In genomic region chr22:39746600-39747262, GRCh38 we compare ENCODE assay signal across 19 cellular contexts.
DNase-seq lines count a peak whose midpoint lies in the region; ATAC-seq and TF ChIP-seq lines count a peak whose summit lies in the region.
"Had no signal": no experiment of that assay in that cellular context is flagged by ENCODE, and none has a peak within 500 bp of the region (broad histone marks: within the 10 kb centered on the region; RNA-seq: fewer than 3 reads in every experiment).

No MANE protein-coding gene starts in this region.

- H3K27me3 ChIP-seq in CD4-positive, alpha-beta T cell (ENCODE audit: control insufficient read depth, insufficient read depth, low read length): no peaks in the 10 kb centered on the region
- no peaks in the 10 kb centered on the region; the same call in 1 of the 2 replicates for H3K27me3 ChIP-seq in H9 (ENCODE audit: insufficient read depth, low read length)

- no peak overlapping the region for H2AK5ac ChIP-seq in H9 (ENCODE audit: insufficient read length, low read length)

- peaks cover 35% of the 10 kb centered on the region for H3K4me1 Mint-ChIP-seq in activated CD4-positive, alpha-beta T cell treated with anti-CD3 and anti-CD28 coated beads for 36 hours
- peaks cover 30% of the 10 kb centered on the region for H3K4me1 Mint-ChIP-seq in CD4-positive, alpha-beta T cell (ENCODE audit: low read depth)
- H3K4me1 Mint-ChIP-seq in naive B cell (peaks cover 17 to 28% (median 18%) of the 10 kb centered on the region in 3 donors), H9 (no peaks in the 10 kb centered on the region)
- H3K4me1 Mint-ChIP-seq: nephron progenitor cell had no signal

- no peaks in the 10 kb centered on the region for H3K9me3 ChIP-seq in CD4-positive, alpha-beta T cell (ENCODE audit: control insufficient read depth, low read length)
- H3K9me3 ChIP-seq in H9 (ENCODE audit: control insufficient read depth, low read depth, low read length): no peaks in the 10 kb centered on the region
- H3K9me3 ChIP-seq: adrenal gland, left lung, sigmoid colon, upper lobe of right lung had no signal

- no peak overlapping the region for H3K23ac ChIP-seq in H9 (ENCODE audit: insufficient read length, low read depth, low read length)

- no peak overlapping the region for H3T11ph ChIP-seq in H9 (ENCODE audit: low read length)

- no peak overlapping the region for H3K27ac ChIP-seq in CD4-positive, alpha-beta T cell (ENCODE audit: low read depth, low read length)
- no peak overlapping the region for H3K27ac ChIP-seq in H9 (ENCODE audit: insufficient read length, low read depth, low read length)
- H3K27ac ChIP-seq: adrenal gland, coronary artery, heart right ventricle, left lung, sigmoid colon, upper lobe of right lung had no signal

- intact Hi-C loops in activated CD4-positive, alpha-beta T cell treated with anti-CD3 and anti-CD28 coated beads for 36 hours (cut with DNase I, micrococcal nuclease): loop anchor here in 1 of 2 experiments (10.0 kb wide), 1 partner anchor 158 kb away; the partner anchor contains the start of gene GRAP2
- intact Hi-C loops in CD4-positive, alpha-beta T cell (cut with DNase I, micrococcal nuclease): no loop called here

- H3K4me3 Mint-ChIP-seq in activated CD4-positive, alpha-beta T cell treated with anti-CD3 and anti-CD28 coated beads for 36 hours: no peak overlapping the region
- H3K4me3 Mint-ChIP-seq in CD4-positive, alpha-beta T cell: no peak overlapping the region
- H3K4me3 Mint-ChIP-seq in naive B cell (peak overlapping the region in 3 of 8 donors; percentile 27 to 44 (median 31)), H9 (no peak overlapping the region)
- H3K4me3 Mint-ChIP-seq: nephron progenitor cell had no signal

- no peaks in the 10 kb centered on the region for H3K79me2 ChIP-seq in H9 (ENCODE audit: insufficient read depth, low read length)

- no peak overlapping the region for H2BK15ac ChIP-seq in H9 (ENCODE audit: low read depth, low read length)

- H3K36me3 Mint-ChIP-seq in activated CD4-positive, alpha-beta T cell treated with anti-CD3 and anti-CD28 coated beads for 36 hours (ENCODE audit: low read depth): no peaks in the 10 kb centered on the region
- H3K36me3 Mint-ChIP-seq in CD4-positive, alpha-beta T cell (ENCODE audit: low read depth): no peaks in the 10 kb centered on the region
- H3K36me3 Mint-ChIP-seq in naive B cell (peaks cover 0 to under 1% of the 10 kb centered on the region in 2 donors), H9 (ENCODE audit: insufficient read depth in 1 of 3, low read depth in 3 of 3) (no peaks in the 10 kb centered on the region)

- H3K9ac ChIP-seq in H9 (ENCODE audit: extremely low read depth, insufficient read length, low read length): no peak overlapping the region

- CTCF ChIA-PET in activated CD4-positive, alpha-beta T cell treated with anti-CD3 and anti-CD28 coated beads for 36 hours (lab: Charles Lee): interaction anchor here (0.9 to 1.8 kb wide), 2 partner anchors 9 to 16 kb away, joined by 4 read pairs; no protein-coding TSS in a partner anchor
- CTCF ChIA-PET in CD4-positive, alpha-beta T cell (lab: Charles Lee): no interaction called here

- H3K9me3 Mint-ChIP-seq in activated CD4-positive, alpha-beta T cell treated with anti-CD3 and anti-CD28 coated beads for 36 hours (ENCODE audit: low read depth): no peaks in the 10 kb centered on the region
- no peaks in the 10 kb centered on the region for H3K9me3 Mint-ChIP-seq in CD4-positive, alpha-beta T cell
- H3K9me3 Mint-ChIP-seq in naive B cell (peaks cover 0 to 4% (median 0%) of the 10 kb centered on the region in 7 donors), H9 (no peaks in the 10 kb centered on the region; a peak in 1 of 5 replicates)

- H4K8ac ChIP-seq in H9 (replicated peaks; ENCODE audit: insufficient read length, low read depth, low read length): no peak overlapping the region

- no peak overlapping the region for H4K91ac ChIP-seq in H9 (ENCODE audit: insufficient read length, low read depth, low read length)

- POLR2A ChIA-PET in activated CD4-positive, alpha-beta T cell treated with anti-CD3 and anti-CD28 coated beads for 36 hours (lab: Charles Lee): no interaction called here
- POLR2A ChIA-PET in CD4-positive, alpha-beta T cell (lab: Charles Lee): interaction anchor here (1.3 kb wide), 1 partner anchor 145 kb away, joined by 6 read pairs; no protein-coding TSS in a partner anchor

- no peaks in the 10 kb centered on the region for H3K27me3 Mint-ChIP-seq in activated CD4-positive, alpha-beta T cell treated with anti-CD3 and anti-CD28 coated beads for 36 hours
- no peaks in the 10 kb centered on the region for H3K27me3 Mint-ChIP-seq in CD4-positive, alpha-beta T cell
- H3K27me3 Mint-ChIP-seq in naive B cell (peaks cover under 1 to 4% (median 3%) of the 10 kb centered on the region in 3 donors), H9 (ENCODE audit: low read depth) (peaks cover 25% of the 10 kb centered on the region)

- H3K4me1 ChIP-seq in H9 (ENCODE audit: insufficient read depth, low read length): no peaks in the 10 kb centered on the region
- H3K4me1 ChIP-seq: adrenal gland, heart right ventricle, left lung, sigmoid colon, upper lobe of right lung had no signal

- no peak overlapping the region for H3K27ac Mint-ChIP-seq in activated CD4-positive, alpha-beta T cell treated with anti-CD3 and anti-CD28 coated beads for 36 hours
- peak overlapping the region; percentile 18 for H3K27ac Mint-ChIP-seq in CD4-positive, alpha-beta T cell
- H3K27ac Mint-ChIP-seq in naive B cell (peak overlapping the region in 4 of 6 donors; percentile 0 to 54 (median 34)), H9 (no peak overlapping the region)
- H3K27ac Mint-ChIP-seq: nephron progenitor cell had no signal

- H3K23me2 ChIP-seq in H9 (ENCODE audit: insufficient read length, low read depth, low read length, poor library complexity, severe bottlenecking): no peaks in the 10 kb centered on the region

- H3K14ac ChIP-seq in H9 (ENCODE audit: insufficient read depth, low read length): no peak overlapping the region

- H2BK12ac ChIP-seq in H9 (ENCODE audit: insufficient read length, low read depth, low read length): no peak overlapping the region

- H2BK5ac ChIP-seq in H9 (ENCODE audit: insufficient read length, low read length): no peak overlapping the region

- TF ChIP-seq CTCF in CD4-positive, alpha-beta T cell (IDR thresholded peaks at IDR 0.05): no peak
- TF ChIP-seq CTCF in H9 (conservative IDR thresholded peaks at IDR 0.05): no peak

- no peak overlapping the region for H3K4ac ChIP-seq in H9 (ENCODE audit: low read depth, low read length)

- no peak overlapping the region for H4K5ac ChIP-seq in H9 (ENCODE audit: insufficient read length, low read depth, low read length)

- H3K56ac ChIP-seq in H9 (ENCODE audit: insufficient read length, low read depth, low read length): no peak overlapping the region

- H3K18ac ChIP-seq in H9 (ENCODE audit: insufficient read length, low read depth, low read length): no peak overlapping the region

- peak; percentile 46 for DNase-seq in activated CD4-positive, alpha-beta T cell treated with anti-CD3 and anti-CD28 coated beads for 36 hours
- DNase-seq in activated CD4-positive, alpha-beta T cell treated with anti-CD3 and anti-CD28 coated beads for 1 hour: no peak
- peak in 2 of 10 experiments; percentile 10 for DNase-seq in CD4-positive, alpha-beta T cell
- DNase-seq in activated CD4-positive, alpha-beta T cell treated with anti-CD3 and anti-CD28 coated beads, Interleukin-2, amount 50 U/mL, for 48 hours: peak; percentile 9 to 12
- no peak for DNase-seq in naive B cell
- no peak for DNase-seq in occipital lobe (lab: John Stamatoyannopoulos, UW)
- DNase-seq in H9: no peak
- DNase-seq: adrenal gland, Calu3, heart right ventricle, left lung, NCI-H510A, nephron progenitor cell, sigmoid colon, T-helper 9 cell, upper lobe of right lung had no signal

- no peak overlapping the region for H2BK120ac ChIP-seq in H9 (ENCODE audit: low read depth, low read length, poor library complexity, severe bottlenecking)

- H3K79me1 ChIP-seq in H9 (ENCODE audit: insufficient read depth, low read depth, low read length, poor library complexity, severe bottlenecking): no peaks in the 10 kb centered on the region

- no CpG with 5 or more reads among the region's 3 CpGs for WGBS in H9 (ENCODE audit: extremely low coverage, insufficient read length, low lambda C conversion rate)

- H4K20me1 ChIP-seq in H9 (ENCODE audit: control insufficient read depth, insufficient read depth, insufficient read length): no peaks in the 10 kb centered on the region

- peak; percentile 34 for ATAC-seq in activated CD4-positive, alpha-beta T cell treated with anti-CD3 and anti-CD28 coated beads for 36 hours
- peak; percentile 14 for ATAC-seq in CD4-positive, alpha-beta T cell (ENCODE audit: poor library complexity)
- ATAC-seq in naive B cell (ENCODE audit: low read depth in 2 of 2): no peak
- no peak for ATAC-seq in HG03571 (IDR thresholded peaks at IDR 0.05; ENCODE audit: unreplicated experiment)
- ATAC-seq: heart right ventricle, HepG2, left lung, upper lobe of right lung had no signal

- H2BK20ac ChIP-seq in H9 (ENCODE audit: low read depth, low read length, poor library complexity, severe bottlenecking): no peak overlapping the region

- H3K4me2 ChIP-seq in H9 (ENCODE audit: insufficient read depth, insufficient read length, low read length): no peak overlapping the region

- no peak overlapping the region for H2AFZ ChIP-seq in H9 (ENCODE audit: low read length)

Comparison
In these comparisons a context has a peak if more than half of its experiments do, and no peak if none do; other contexts are left out.
1. DNase-seq: peak in activated CD4-positive, alpha-beta T cell treated with anti-CD3 and anti-CD28 coated beads for 36 hours (single experiment) and activated CD4-positive, alpha-beta T cell treated with anti-CD3 and anti-CD28 coated beads, Interleukin-2, amount 50 U/mL, for 48 hours (2 of 2); none in activated CD4-positive, alpha-beta T cell treated with anti-CD3 and anti-CD28 coated beads for 1 hour (single experiment), naive B cell (single experiment), occipital lobe (single experiment) and H9 (single experiment).
2. ATAC-seq: peak in activated CD4-positive, alpha-beta T cell treated with anti-CD3 and anti-CD28 coated beads for 36 hours (single experiment) and CD4-positive, alpha-beta T cell (single experiment); none in naive B cell (0 of 2) and HG03571 (single experiment).
3. H3K27ac Mint-ChIP-seq: peak in CD4-positive, alpha-beta T cell (single experiment) and naive B cell (4 of 6); none in activated CD4-positive, alpha-beta T cell treated with anti-CD3 and anti-CD28 coated beads for 36 hours (single experiment) and H9 (0 of 3).